17 cellular contexts compared by ENCODE assay signal in the genomic region with DNA sequence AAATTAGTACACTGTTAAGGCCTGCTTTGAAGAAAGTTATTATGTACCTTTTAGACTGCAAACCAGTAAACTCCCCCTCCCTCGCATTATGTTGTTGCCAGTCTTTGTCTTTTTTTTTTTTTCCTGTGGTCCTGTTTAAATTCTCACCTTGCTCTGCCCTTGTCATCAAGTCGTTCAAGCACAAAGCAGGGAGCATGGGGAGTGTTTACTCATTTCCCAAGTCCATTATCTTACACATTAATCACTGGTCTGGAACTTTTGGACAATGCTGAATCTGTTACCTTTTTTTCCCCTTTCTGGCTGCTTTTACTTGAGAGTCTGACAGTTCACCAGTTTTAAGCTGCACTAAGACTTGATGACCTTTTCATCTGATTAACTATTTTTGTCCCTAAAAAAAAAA.
DNase-seq lines count a peak whose midpoint lies in the region; ATAC-seq and TF ChIP-seq lines count a peak whose summit lies in the region.
"Had no signal": no experiment of that assay in that cellular context is flagged by ENCODE, and none has a peak within 500 bp of the region (broad histone marks: within the 10 kb centered on the region; RNA-seq: fewer than 3 reads in every experiment).

No MANE protein-coding gene starts in this region.

- H3K4me1 Mint-ChIP-seq in endodermal cell (peaks cover 27% of the 10 kb centered on the region), nephron progenitor cell (peaks cover 60% of the 10 kb centered on the region)
- H3K4me1 Mint-ChIP-seq in naive thymus-derived CD4-positive, alpha-beta T cell: no peaks in the 10 kb centered on the region
- H3K4me1 Mint-ChIP-seq in naive thymus-derived CD8-positive, alpha-beta T cell: no peaks in the 10 kb centered on the region

- CTCF ChIA-PET in naive thymus-derived CD4-positive, alpha-beta T cell (lab: Charles Lee): no interaction called here

- H3K4me1 ChIP-seq in HAP-1: peaks cover 38% of the 10 kb centered on the region
- H3K4me1 ChIP-seq in endodermal cell (ENCODE audit: control insufficient read depth, insufficient read depth, low read length): no peaks in the 10 kb centered on the region
- no peaks in the 10 kb centered on the region for H3K4me1 ChIP-seq in naive thymus-derived CD4-positive, alpha-beta T cell (ENCODE audit: control insufficient read depth in 2 of 2, insufficient read depth in 2 of 2, low read length in 2 of 2)

- intact Hi-C loops in naive thymus-derived CD4-positive, alpha-beta T cell (cut with micrococcal nuclease): no loop called here

- no peak overlapping the region for H3K9ac ChIP-seq in endodermal cell (ENCODE audit: extremely low read depth, low read length, poor library complexity, severe bottlenecking)

- TF ChIP-seq CTCF in endodermal cell (conservative IDR thresholded peaks at IDR 0.05): no peak
- no peak for TF ChIP-seq CTCF in nephron progenitor cell (IDR thresholded peaks at IDR 0.05)

- in situ Hi-C loops in HAP-1 (cut with MboI; ENCODE audit: low sequenced_read_pairs): loop anchor here (25.0 kb wide), 1 partner anchor 103 kb away; a partner anchor contains a TSS

- WGBS in endodermal cell (ENCODE audit: insufficient coverage in 1 of 2, insufficient read length in 1 of 2), 2 experiments: 22 to 29% methylated on average over 2 of the region's 2 CpGs

- no peak overlapping the region for H3K4me3 Mint-ChIP-seq in endodermal cell
- H3K4me3 Mint-ChIP-seq in nephron progenitor cell: peak overlapping the region; percentile 41
- H3K4me3 Mint-ChIP-seq in naive thymus-derived CD4-positive, alpha-beta T cell: no peak overlapping the region
- H3K4me3 Mint-ChIP-seq in naive thymus-derived CD8-positive, alpha-beta T cell: no peak overlapping the region
- H3K4me3 Mint-ChIP-seq: activated CD8-positive, alpha-beta T cell treated with anti-CD3 and anti-CD28 coated beads for 36 hours had no signal

- POLR2A ChIA-PET in naive thymus-derived CD4-positive, alpha-beta T cell (lab: Charles Lee): no interaction called here
- POLR2A ChIA-PET in naive thymus-derived CD8-positive, alpha-beta T cell (lab: Charles Lee): no interaction called here

- DNase-seq in HAP-1 (ENCODE audit: low spot score in 2 of 2) (peak; percentile 54 to 83), NCI-H1417 (lab: John Stamatoyannopoulos, UW) (peak in 2 of 3 experiments; percentile 73 to 95), endodermal cell (no peak), nephron progenitor cell (peak; percentile 8), cerebellar nuclear complex (lab: John Stamatoyannopoulos, UW) (no peak)
- DNase-seq in naive thymus-derived CD4-positive, alpha-beta T cell: no peak
- DNase-seq in naive thymus-derived CD8-positive, alpha-beta T cell: no peak
- no peak for DNase-seq in activated CD8-positive, alpha-beta memory T cell treated with anti-CD3 and anti-CD28 coated beads, Interleukin-2, amount 50 U/mL, for 48 hours
- DNase-seq: activated CD8-positive, alpha-beta T cell treated with anti-CD3 and anti-CD28 coated beads for 36 hours; activated gamma-delta T cell treated with Interleukin-2 at 50 U/mL for 16 hours; DMS153; dorsolateral prefrontal cortex; foreskin fibroblast; Karpas-422; mucosa of descending colon; NCI-H2029 treated with DMSO at 0.1 percent for 48 hours had no signal

- H3K27me3 ChIP-seq in HAP-1 (ENCODE audit: low read depth): no peaks in the 10 kb centered on the region
- H3K27me3 ChIP-seq in endodermal cell (ENCODE audit: control insufficient read depth, insufficient read depth, low read length, poor library complexity, severe bottlenecking): no peaks in the 10 kb centered on the region
- H3K27me3 ChIP-seq in naive thymus-derived CD4-positive, alpha-beta T cell (ENCODE audit: control insufficient read depth in 2 of 2, insufficient read depth in 2 of 2, low read length in 2 of 2): no peaks in the 10 kb centered on the region
- H3K27me3 ChIP-seq: dorsolateral prefrontal cortex had no signal

- H3K9me3 Mint-ChIP-seq in endodermal cell: no peaks in the 10 kb centered on the region
- H3K9me3 Mint-ChIP-seq in nephron progenitor cell: no peaks in the 10 kb centered on the region
- peaks cover 0 to 5% (median 0%) of the 10 kb centered on the region in 11 donors for H3K9me3 Mint-ChIP-seq in naive thymus-derived CD4-positive, alpha-beta T cell
- peaks cover 0 to 1% (median 0%) of the 10 kb centered on the region in 9 donors for H3K9me3 Mint-ChIP-seq in naive thymus-derived CD8-positive, alpha-beta T cell

- H3K4me3 ChIP-seq in HAP-1 (no peak overlapping the region), endodermal cell (ENCODE audit: low read length) (no peak overlapping the region)
- H3K4me3 ChIP-seq in naive thymus-derived CD4-positive, alpha-beta T cell (ENCODE audit: low read length): no peak overlapping the region
- H3K4me3 ChIP-seq: dorsolateral prefrontal cortex, mucosa of descending colon had no signal

- H3K27me3 Mint-ChIP-seq in endodermal cell (ENCODE audit: insufficient read depth): no peaks in the 10 kb centered on the region
- H3K27me3 Mint-ChIP-seq in nephron progenitor cell (ENCODE audit: low read depth, poor library complexity): no peaks in the 10 kb centered on the region
- H3K27me3 Mint-ChIP-seq in naive thymus-derived CD4-positive, alpha-beta T cell: no peaks in the 10 kb centered on the region
- no peaks in the 10 kb centered on the region for H3K27me3 Mint-ChIP-seq in naive thymus-derived CD8-positive, alpha-beta T cell
- H3K27me3 Mint-ChIP-seq: activated CD8-positive, alpha-beta T cell treated with anti-CD3 and anti-CD28 coated beads for 36 hours had no signal

- no peak for ATAC-seq in naive thymus-derived CD4-positive, alpha-beta T cell
- ATAC-seq in naive thymus-derived CD8-positive, alpha-beta T cell: no peak
- ATAC-seq: activated CD8-positive, alpha-beta T cell treated with anti-CD3 and anti-CD28 coated beads for 36 hours; HCT116; mucosa of descending colon had no signal

- H3K27ac Mint-ChIP-seq in endodermal cell (peak overlapping the region; percentile 42), nephron progenitor cell (peak overlapping the region; percentile 1)
- H3K27ac Mint-ChIP-seq in naive thymus-derived CD4-positive, alpha-beta T cell: no peak overlapping the region
- no peak overlapping the region for H3K27ac Mint-ChIP-seq in naive thymus-derived CD8-positive, alpha-beta T cell
- H3K27ac Mint-ChIP-seq: activated CD8-positive, alpha-beta T cell treated with anti-CD3 and anti-CD28 coated beads for 36 hours had no signal

- H3K9me3 ChIP-seq in HAP-1 (no peaks in the 10 kb centered on the region), endodermal cell (ENCODE audit: control insufficient read depth, low read length) (no peaks in the 10 kb centered on the region)
- no peaks in the 10 kb centered on the region for H3K9me3 ChIP-seq in naive thymus-derived CD4-positive, alpha-beta T cell (ENCODE audit: control insufficient read depth in 2 of 3, low read length in 3 of 3)
- H3K9me3 ChIP-seq: mucosa of descending colon had no signal

- H3K36me3 Mint-ChIP-seq in endodermal cell (ENCODE audit: low read depth): no peaks in the 10 kb centered on the region
- H3K36me3 Mint-ChIP-seq in nephron progenitor cell (ENCODE audit: low read depth): peaks cover 16% of the 10 kb centered on the region
- H3K36me3 Mint-ChIP-seq in naive thymus-derived CD4-positive, alpha-beta T cell: no peaks in the 10 kb centered on the region
- H3K36me3 Mint-ChIP-seq in naive thymus-derived CD8-positive, alpha-beta T cell: no peaks in the 10 kb centered on the region

- H3K36me3 ChIP-seq in HAP-1 (replicated peaks) (no peaks in the 10 kb centered on the region), endodermal cell (ENCODE audit: control insufficient read depth, insufficient read depth, low read length) (no peaks in the 10 kb centered on the region)
- no peaks in the 10 kb centered on the region for H3K36me3 ChIP-seq in naive thymus-derived CD4-positive, alpha-beta T cell (ENCODE audit: control insufficient read depth in 2 of 3, insufficient read depth in 3 of 3, low read length in 3 of 3)

- H3K27ac ChIP-seq in endodermal cell (ENCODE audit: low read depth, low read length): peak overlapping the region; percentile 82
- H3K27ac ChIP-seq in naive thymus-derived CD4-positive, alpha-beta T cell (ENCODE audit: low read depth, low read length): no peak overlapping the region
- H3K27ac ChIP-seq: dorsolateral prefrontal cortex had no signal

Comparison
In these comparisons a context has a peak if more than half of its experiments do, and no peak if none do; other contexts are left out.
1. DNase-seq: peak in HAP-1 (2 of 2), NCI-H1417 (2 of 3) and nephron progenitor cell (single experiment); none in endodermal cell (single experiment), naive thymus-derived CD4-positive, alpha-beta T cell (0 of 9), naive thymus-derived CD8-positive, alpha-beta T cell (0 of 10), cerebellar nuclear complex (0 of 2) and activated CD8-positive, alpha-beta memory T cell treated with anti-CD3 and anti-CD28 coated beads, Interleukin-2, amount 50 U/mL, for 48 hours (single experiment).
2. H3K27ac Mint-ChIP-seq: peak in endodermal cell (single experiment) and nephron progenitor cell (single experiment); none in naive thymus-derived CD4-positive, alpha-beta T cell (0 of 9) and naive thymus-derived CD8-positive, alpha-beta T cell (0 of 10).